Comparison of ENCODE assay signal across 8 cellular contexts in the genomic region with DNA sequence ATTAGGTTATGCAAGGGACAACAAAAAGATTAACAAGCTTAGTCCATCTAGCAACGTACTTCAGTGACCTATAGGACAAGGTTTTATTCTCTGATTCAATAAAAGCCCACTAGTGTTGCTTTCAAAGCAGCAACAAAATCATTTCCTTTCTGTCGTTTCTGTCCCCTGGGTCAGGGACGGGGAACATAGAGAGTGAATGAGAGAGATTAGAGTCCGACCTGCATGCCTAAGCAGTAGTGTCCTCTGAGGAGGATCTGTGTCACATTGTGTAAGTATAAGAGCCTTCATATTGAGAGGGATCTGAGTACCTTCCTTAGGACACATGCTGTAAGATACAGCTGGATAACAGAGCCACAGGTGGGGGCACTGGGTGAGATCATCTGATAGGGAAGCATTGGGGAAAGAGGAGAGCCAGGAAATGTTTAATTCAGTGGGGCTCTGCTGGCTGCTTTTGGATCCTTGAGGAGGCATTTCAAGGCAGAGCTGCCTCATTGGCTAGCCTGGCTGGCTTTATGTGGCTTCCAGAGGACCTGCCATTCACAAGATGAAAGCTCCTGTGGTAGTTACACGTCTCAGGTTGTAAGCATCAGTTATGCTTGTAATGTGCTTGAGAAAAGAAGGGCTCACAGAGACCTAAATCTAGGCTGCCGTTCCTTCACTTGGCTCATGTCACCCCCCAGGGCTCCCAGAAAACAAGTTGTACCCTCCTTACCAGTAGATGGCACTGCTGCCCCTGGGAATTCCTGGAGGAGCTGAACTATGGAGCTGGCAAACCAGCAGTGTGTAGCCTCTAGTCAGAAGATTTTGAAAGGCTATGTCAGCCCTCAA. TPM values are rescaled to one million over a fixed set of nuclear protein-coding genes. Genes with fewer than 3 reads are reported as not detected.
DNase-seq lines count a peak whose midpoint lies in the region; ATAC-seq, FAIRE-seq and TF ChIP-seq lines count a peak whose summit lies in the region.

No MANE protein-coding gene starts in this region.

- POLR2A ChIA-PET in A673 (lab: Charles Lee; ENCODE audit: low non-redundant PET), result interaction anchor here (0.7 kb wide), 1 partner anchor 336 kb away, joined by 3 read pairs; no protein-coding TSS in a partner anchor
- POLR2A ChIA-PET in HepG2 (lab: Yijun Ruan, JAX), result no interaction called here

- TF ChIP-seq POLR2A in HepG2 (IDR thresholded peaks at IDR 0.05; ENCODE audit: insufficient read depth in 1 of 2, low read depth in 2 of 2, low read length in 2 of 2), result no peak

- H3K4me2 ChIP-seq in Karpas-422 (ENCODE audit: low read depth, low read length, poor library complexity, severe bottlenecking), result no peak overlapping the region
- H3K4me2 ChIP-seq in HepG2 (ENCODE audit: low read depth, low read length), result no peak overlapping the region

- TF ChIP-seq EP300 in HepG2 (IDR thresholded peaks at IDR 0.05; ENCODE audit: low read depth in 2 of 2, low read length in 2 of 2) (no peak), HepG2 (CRISPR knock-in tag; IDR thresholded peaks at IDR 0.05; ENCODE audit: borderline replicate concordance) (no peak)

- BruUV-seq in A673 (replicated peaks; lab: Mats Ljungman, UMichigan) (no TSS peak), HepG2 (replicated peaks; lab: Mats Ljungman, UMichigan) (no TSS peak)

- WGBS in HepG2 (ENCODE audit: low lambda C conversion rate), result 0% methylated on average over 4 of the region's 6 CpGs

- H3K9me3 ChIP-seq in A673 (ENCODE audit: low read depth, low read length, poor library complexity, severe bottlenecking) (no peaks in the 10 kb centered on the region), Karpas-422 (ENCODE audit: low read length) (no peaks in the 10 kb centered on the region), colonic mucosa (no peaks in the 10 kb centered on the region), HepG2 (ENCODE audit: low read length) (no peaks in the 10 kb centered on the region)

- peak; percentile 84 for TF ChIP-seq CTCF in A673 (conservative IDR thresholded peaks at IDR 0.05; ENCODE audit: low read depth, low read length)
- peak; percentile 72 for TF ChIP-seq CTCF in GM12865 (IDR thresholded peaks at IDR 0.05; ENCODE audit: insufficient read depth, low read depth, low read length, missing control alignments)
- peak; percentile 34 for TF ChIP-seq CTCF in colonic mucosa (IDR thresholded peaks at IDR 0.05)
- peak; percentile 84 for TF ChIP-seq CTCF in HepG2 (CRISPR knock-in tag; IDR thresholded peaks at IDR 0.05)

- H3K36me3 ChIP-seq in A673 (ENCODE audit: insufficient read depth, low read length, poor library complexity, severe bottlenecking) (no peaks in the 10 kb centered on the region), Karpas-422 (ENCODE audit: insufficient read depth, low read length) (no peaks in the 10 kb centered on the region), colonic mucosa (no peaks in the 10 kb centered on the region), HepG2 (replicated peaks in 1 of 2; ENCODE audit: control insufficient read depth in 1 of 2, insufficient read depth in 2 of 2, low read length in 2 of 2) (no peaks in the 10 kb centered on the region)

- H3K27me3 ChIP-seq in A673 (replicated peaks; ENCODE audit: insufficient read depth, low read depth, low read length, poor library complexity), result peaks cover 64% of the 10 kb centered on the region
- no peaks in the 10 kb centered on the region for H3K27me3 ChIP-seq in Karpas-422 (ENCODE audit: low read length)
- peaks cover 17% of the 10 kb centered on the region for H3K27me3 ChIP-seq in colonic mucosa
- peaks cover 0 to 25% of the 10 kb centered on the region in 2 experiments; a peak in 3 of 5 replicates for H3K27me3 ChIP-seq in HepG2 (ENCODE audit: control insufficient read depth in 1 of 2, insufficient read depth in 2 of 2, low read length in 2 of 2)

- H2AFZ ChIP-seq in Karpas-422 (ENCODE audit: low read length) (no peak overlapping the region), HepG2 (ENCODE audit: low read length) (no peak overlapping the region)

- CTCF ChIA-PET in A673 (lab: Charles Lee) (interaction anchor here (0.6 to 2.2 kb wide), 14 partner anchors 54 to 553 kb away, joined by 3 to 13 read pairs (median 4); no protein-coding TSS in a partner anchor), HepG2 (lab: Yijun Ruan, JAX; ENCODE audit: low intra/inter-chr PET ratio, low total read pairs) (interaction anchor here (0.7 to 2.2 kb wide), 3 partner anchors 336 to 383 kb away, joined by 3 to 17 read pairs (median 5); no protein-coding TSS in a partner anchor)

- H4K20me1 ChIP-seq in Karpas-422 (ENCODE audit: insufficient read depth, low read depth, low read length) (no peaks in the 10 kb centered on the region), HepG2 (ENCODE audit: insufficient read depth, low read length) (no peaks in the 10 kb centered on the region)

- H3K79me2 ChIP-seq in Karpas-422 (ENCODE audit: low read length), result no peaks in the 10 kb centered on the region
- H3K79me2 ChIP-seq in HepG2 (ENCODE audit: insufficient read depth, low read length), result no peaks in the 10 kb centered on the region

- TF ChIP-seq RAD21 in HepG2 (CRISPR knock-in tag; IDR thresholded peaks at IDR 0.05), result peak; percentile 68; the same call in 1 of the 2 replicates

- H3K4me3 ChIP-seq in A673 (ENCODE audit: low read depth, low read length, poor library complexity, severe bottlenecking) (no peak overlapping the region), GM12865 (ENCODE audit: low read depth, low read length) (no peak overlapping the region), Karpas-422 (ENCODE audit: low read length) (no peak overlapping the region), colonic mucosa (no peak overlapping the region), HepG2 (replicated peaks in 1 of 3; ENCODE audit: insufficient read depth in 1 of 3, low read depth in 2 of 3, low read length in 3 of 3) (no peak overlapping the region)

- H3K4me1 ChIP-seq in A673 (ENCODE audit: insufficient read depth, low read length, poor library complexity, severe bottlenecking), result peaks cover 3% of the 10 kb centered on the region
- no peaks in the 10 kb centered on the region for H3K4me1 ChIP-seq in Karpas-422 (ENCODE audit: low read length)
- H3K4me1 ChIP-seq in colonic mucosa, result no peaks in the 10 kb centered on the region
- H3K4me1 ChIP-seq in HepG2 (ENCODE audit: insufficient read depth, low read length), result no peaks in the 10 kb centered on the region

- no peak overlapping the region for H3K27ac ChIP-seq in A673 (ENCODE audit: low read depth, low read length, poor library complexity, severe bottlenecking)
- no peak overlapping the region for H3K27ac ChIP-seq in Karpas-422 (ENCODE audit: low read length)
- H3K27ac ChIP-seq in colonic mucosa, result no peak overlapping the region
- H3K27ac ChIP-seq in HepG2 (ENCODE audit: extremely low read length, insufficient read depth, low read length), result no peak overlapping the region

- in situ Hi-C loops in HepG2 (cut with HindIII; ENCODE audit: extremely low pct_ligation_motif_present, low pct_unique_long_range_greater_than_20kb), result loop anchor here (5.0 kb wide), 1 partner anchor 341 kb away; no protein-coding TSS in a partner anchor

- H3K9me2 ChIP-seq in Karpas-422 (replicated peaks; ENCODE audit: insufficient read depth, low read length), result no peaks in the 10 kb centered on the region

- FAIRE-seq in HepG2 (lab: Jason Lieb, UNC), result peak; percentile 71

- intact Hi-C loops in A673 (cut with micrococcal nuclease; ENCODE audit: unreplicated experiment), result loop anchor here (1.0 to 2.0 kb wide), 4 partner anchors 310 to 382 kb away; no protein-coding TSS in a partner anchor
- intact Hi-C loops in colonic mucosa (cut with DNase I), result loop anchor here (5.0 to 10.0 kb wide), 3 partner anchors 306 to 381 kb away; no protein-coding TSS in a partner anchor
- intact Hi-C loops in HepG2 (cut with micrococcal nuclease; ENCODE audit: unreplicated experiment), result loop anchor here (1.0 to 10.0 kb wide), 4 partner anchors 315 to 534 kb away; partner anchors contain the start of gene CDV3

- H3K9ac ChIP-seq in Karpas-422 (ENCODE audit: low read length) (no peak overlapping the region), colonic mucosa (ENCODE audit: low read depth in 2 of 2, low read length in 2 of 2) (no peak overlapping the region), HepG2 (ENCODE audit: insufficient read depth, low read depth, low read length) (no peak overlapping the region)

- DNase-seq in A673 (ENCODE audit: low spot score) (peak; percentile 87), GM12865 (ENCODE audit: low read depth) (peak; percentile 76), Karpas-422 (peak; percentile 84), OCI-M1 (lab: John Stamatoyannopoulos, UW) (peak; percentile 91), colonic mucosa (peak; percentile 70), HepG2 (ENCODE audit: low spot score) (peak; percentile 58), stromal cell of bone marrow (ENCODE audit: low read depth) (peak; percentile 66)

- ATAC-seq in HepG2 (peak; percentile 95), HG03108 (IDR thresholded peaks at IDR 0.05; ENCODE audit: unreplicated experiment) (no peak)

TF ChIP-seq in HepG2, 621 proteins besides CTCF, POLR2A, EP300 and RAD21 (continues in another document):
- TF ChIP-seq NONO (IDR thresholded peaks at IDR 0.05), result no peak
- no peak for TF ChIP-seq NONO (CRISPR knock-in tag; conservative IDR thresholded peaks at IDR 0.05)

RNA-seq across cellular contexts. Expression of gene TMEM108, which starts 2.7 kb away (rescaled TPM):
- total RNA-seq in A673 (2021), result 0.30 TPM in 1 of 2 replicates, not detected in the other
- not detected in 2 replicates for total RNA-seq in Karpas-422 (2014; rRNA removed; shearing (Covaris generic); ENCODE audit: low replicate concordance)
- under 1 TPM; 0.20 to 0.82 TPM for total RNA-seq in colonic mucosa
- not detected in 2 replicates for total RNA-seq in HepG2 (2016; rRNA removed; fragmentation: Illumina TruSeq; extraction: Trizol)
- total RNA-seq in HepG2 (2016; cell fraction: cytosol; rRNA removed; fragmentation: Illumina TruSeq; extraction: Trizol; ENCODE audit: low read depth), result not detected in 2 replicates
- not detected in 2 replicates for total RNA-seq in HepG2 (2016; cell fraction: insoluble cytoplasmic fraction; rRNA removed; fragmentation: Illumina TruSeq; extraction: Trizol)
- not detected in 2 replicates for total RNA-seq in HepG2 (2016; cell fraction: membrane; rRNA removed; fragmentation: Illumina TruSeq; extraction: Trizol)
- total RNA-seq in HepG2 (2016; cell fraction: nucleus; rRNA removed; fragmentation: Illumina TruSeq; extraction: Trizol), result not detected in 2 replicates
- not detected in 2 replicates for polyA plus RNA-seq in HepG2 (2011; rRNA removed)
- polyA plus RNA-seq in HepG2 (2011; cell fraction: cytosol; rRNA removed), result not detected in 2 replicates
- not detected in 2 replicates for polyA plus RNA-seq in HepG2 (2011; cell fraction: nucleus; rRNA removed)
- polyA plus RNA-seq in HepG2 (2012), result not detected in 2 replicates
- not detected in 2 replicates for polyA plus RNA-seq in HepG2 (2016; cell fraction: cytosol; fragmentation: Illumina TruSeq; extraction: Trizol; ENCODE audit: low read depth)
- polyA plus RNA-seq in HepG2 (2016; cell fraction: insoluble cytoplasmic fraction; fragmentation: Illumina TruSeq; extraction: Trizol; ENCODE audit: low read depth), result not detected in 2 replicates
- polyA plus RNA-seq in HepG2 (2016; cell fraction: membrane; fragmentation: Illumina TruSeq; extraction: Trizol; ENCODE audit: low read depth), result not detected in 2 replicates
- not detected in 2 replicates for polyA plus RNA-seq in HepG2 (2016; cell fraction: nucleus; fragmentation: Illumina TruSeq; extraction: Trizol; ENCODE audit: insufficient read depth, low read depth)
- not detected in 2 replicates for polyA minus RNA-seq in HepG2 (2011; rRNA and poly(A)+ RNA removed; ENCODE audit: low replicate concordance)
- polyA minus RNA-seq in HepG2 (2011; cell fraction: cytosol; rRNA and poly(A)+ RNA removed), result not detected in 2 replicates
- polyA minus RNA-seq in HepG2 (2011; cell fraction: nucleus; rRNA and poly(A)+ RNA removed), result not detected in 2 replicates

Comparison
In these comparisons a context has a peak if more than half of its experiments do, and no peak if none do; other contexts are left out.
1. CTCF ChIP-seq: peak in every context shown above with its lines; median percentile 84 in A673; 84 in HepG2; 72 in GM12865; 34 in colonic mucosa.